Comparison of ENCODE assay signal across 15 cellular contexts in the genomic region with DNA sequence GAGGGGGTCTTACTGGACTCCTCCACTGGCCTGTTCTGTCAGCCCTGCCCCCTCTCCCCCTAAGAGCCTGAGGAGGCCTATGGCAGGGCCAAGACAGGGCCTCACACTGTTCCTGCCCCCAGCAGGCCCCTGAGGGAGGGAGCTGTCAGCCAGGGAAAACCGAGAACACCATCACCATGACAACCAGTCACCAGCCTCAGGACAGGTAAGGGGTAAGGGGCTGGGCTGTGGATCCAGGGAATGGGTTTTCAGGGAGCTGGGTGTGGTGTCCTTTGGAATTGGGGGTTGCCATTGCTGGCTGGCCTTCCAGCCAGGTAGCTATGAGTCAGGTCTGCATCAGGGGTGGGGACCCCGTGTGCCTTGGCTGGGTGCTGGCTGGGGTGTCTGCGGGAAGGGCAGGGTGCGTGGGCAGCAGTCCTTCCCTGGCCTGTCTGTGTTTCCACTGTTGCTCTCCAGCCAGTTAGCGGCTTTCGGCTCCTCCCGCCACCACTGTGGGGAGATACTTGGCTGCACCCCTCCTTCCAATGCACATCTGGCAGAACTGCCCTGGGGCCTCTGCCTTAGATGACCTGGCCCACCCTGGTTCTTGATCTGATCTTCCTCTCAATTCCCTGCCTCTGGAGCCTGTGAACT. TPM values are rescaled to one million over a fixed set of nuclear protein-coding genes. Genes with fewer than 3 reads are reported as not detected.
DNase-seq lines count a peak whose midpoint lies in the region; ATAC-seq and TF ChIP-seq lines count a peak whose summit lies in the region.
"Had no signal": no experiment of that assay in that cellular context is flagged by ENCODE, and none has a peak within 500 bp of the region (broad histone marks: within the 10 kb centered on the region; RNA-seq: fewer than 3 reads in every experiment).

No MANE protein-coding gene starts in this region.

- no peak overlapping the region for H3K4me3 ChIP-seq in HEK293 (ENCODE audit: low read depth, low read length)
- H3K4me3 ChIP-seq in aorta (ENCODE audit: low read length in 2 of 2), result no peak overlapping the region

- intact Hi-C loops in aorta (cut with DNase I), result no loop called here

- no peak overlapping the region for H3K4me3 Mint-ChIP-seq in stimulated activated effector memory CD8-positive, alpha-beta T cell treated with anti-CD3 and anti-CD28 coated beads, Interleukin-12 subunit alpha, Interleukin-12 subunit beta, amount 100 ng/mL, for 72 hours
- H3K4me3 Mint-ChIP-seq: CD4-positive, alpha-beta T cell had no signal

- no peak overlapping the region for H3K27ac ChIP-seq in HEK293 (ENCODE audit: extremely low read depth, low read depth, low read length)
- H3K27ac ChIP-seq in aorta (ENCODE audit: low read depth in 1 of 2, low read length in 2 of 2), result no peak overlapping the region

- H3K9me3 ChIP-seq in HEK293 (ENCODE audit: control insufficient read depth, insufficient read depth, low read depth, low read length) (no peaks in the 10 kb centered on the region), aorta (ENCODE audit: control insufficient read depth, low read length) (no peaks in the 10 kb centered on the region)
- H3K9me3 ChIP-seq: neutrophil had no signal

- H3K27ac Mint-ChIP-seq in stimulated activated effector memory CD8-positive, alpha-beta T cell treated with anti-CD3 and anti-CD28 coated beads, Interleukin-12 subunit alpha, Interleukin-12 subunit beta, amount 100 ng/mL, for 72 hours, result peak overlapping the region; percentile 45
- H3K27ac Mint-ChIP-seq: CD4-positive, alpha-beta T cell had no signal

- H3K4me1 ChIP-seq in HEK293 (ENCODE audit: control insufficient read depth, insufficient read depth, low read length), result peaks cover 18% of the 10 kb centered on the region
- H3K4me1 ChIP-seq in aorta (ENCODE audit: control insufficient read depth in 1 of 2, insufficient read depth in 2 of 2, low read length in 2 of 2), result no peaks in the 10 kb centered on the region

- no peaks in the 10 kb centered on the region for H3K27me3 ChIP-seq in aorta (ENCODE audit: control insufficient read depth in 1 of 2, insufficient read depth in 2 of 2, low read length in 1 of 2)

- H3K36me3 ChIP-seq in HEK293 (ENCODE audit: control insufficient read depth in 2 of 2, insufficient read depth in 1 of 2, low read length in 2 of 2) (peaks cover 0 to 40% of the 10 kb centered on the region in 2 experiments; a peak in 2 of 3 replicates), aorta (ENCODE audit: control insufficient read depth in 1 of 2, insufficient read depth in 2 of 2, low read length in 1 of 2) (peaks cover 0 to 3% of the 10 kb centered on the region in 2 donors)
- H3K36me3 ChIP-seq: neutrophil had no signal

- peaks cover 31% of the 10 kb centered on the region for H3K36me3 Mint-ChIP-seq in stimulated activated effector memory CD8-positive, alpha-beta T cell treated with anti-CD3 and anti-CD28 coated beads, Interleukin-12 subunit alpha, Interleukin-12 subunit beta, amount 100 ng/mL, for 72 hours

- DNase-seq in cerebellar cortex (ENCODE audit: low spot score) (peak; percentile 40), left kidney (ENCODE audit: low read depth, low spot score) (peak; percentile 91), aorta (no peak)
- DNase-seq in stimulated activated effector memory CD8-positive, alpha-beta T cell treated with anti-CD3 and anti-CD28 coated beads, Interleukin-12 subunit alpha, Interleukin-12 subunit beta, amount 100 ng/mL, for 72 hours (ENCODE audit: low spot score in 2 of 2), result no peak
- DNase-seq: activated CD8-positive, alpha-beta memory T cell treated with anti-CD3 and anti-CD28 coated beads for 24 hours; CD4-positive, alpha-beta T cell; NCI-H1048; stimulated activated CD4-positive, alpha-beta T cell treated with anti-CD3 and anti-CD28 coated beads, Interleukin-4, amount 100 ng/mL, for 24 hours; T-helper 2 cell had no signal

- H3K9me3 Mint-ChIP-seq in stimulated activated effector memory CD8-positive, alpha-beta T cell treated with anti-CD3 and anti-CD28 coated beads, Interleukin-12 subunit alpha, Interleukin-12 subunit beta, amount 100 ng/mL, for 72 hours, result no peaks in the 10 kb centered on the region
- H3K9me3 Mint-ChIP-seq: CD4-positive, alpha-beta T cell had no signal

- CTCF ChIA-PET in HEK293 (lab: Yijun Ruan, JAX), result interaction anchor here (0.5 to 11.1 kb wide), 7 partner anchors 9 to 128 kb away, joined by 3 to 148 read pairs (median 7); no protein-coding TSS in a partner anchor

- TF ChIP-seq CTCF in HEK293 (tag by site-specific recombination; IDR thresholded peaks at IDR 0.05), result no peak

- ATAC-seq in stimulated activated effector memory CD8-positive, alpha-beta T cell treated with anti-CD3 and anti-CD28 coated beads, Interleukin-12 subunit alpha, Interleukin-12 subunit beta, amount 100 ng/mL, for 72 hours, result no peak
- ATAC-seq in GM18870 (IDR thresholded peaks at IDR 0.05; ENCODE audit: unreplicated experiment) (no peak), aorta (ENCODE audit: low FRiP score) (no peak), GM21737 (IDR thresholded peaks at IDR 0.05; ENCODE audit: unreplicated experiment) (no peak), HG02763 (IDR thresholded peaks at IDR 0.05; ENCODE audit: unreplicated experiment) (no peak)

- peaks cover 20% of the 10 kb centered on the region for H3K4me1 Mint-ChIP-seq in stimulated activated effector memory CD8-positive, alpha-beta T cell treated with anti-CD3 and anti-CD28 coated beads, Interleukin-12 subunit alpha, Interleukin-12 subunit beta, amount 100 ng/mL, for 72 hours

- WGBS in aorta, 2 donors, result 6 to 16% methylated on average over 7 of the region's 7 CpGs

- POLR2A ChIA-PET in HEK293 (lab: Yijun Ruan, JAX), result interaction anchor here (1.0 to 2.0 kb wide), 3 partner anchors 10 to 28 kb away, joined by 3 to 14 read pairs (median 4); partner anchors contain the start of gene HSP90AB1

TF ChIP-seq in HEK293, 187 proteins besides CTCF, POLR2A, EP300 and RAD21:
- TF ChIP-seq ZNF529 (tag by site-specific recombination; IDR thresholded peaks at IDR 0.05; ENCODE audit: insufficient replicate concordance), result no peak
- no peak for TF ChIP-seq ZNF544 (tag by site-specific recombination; IDR thresholded peaks at IDR 0.05)
- TF ChIP-seq ZBTB1 (tag by site-specific recombination; IDR thresholded peaks at IDR 0.05), result no peak
- TF ChIP-seq ZNF184 (tag by site-specific recombination; IDR thresholded peaks at IDR 0.05), result no peak
- no peak for TF ChIP-seq ZNF555 (tag by site-specific recombination; conservative IDR thresholded peaks at IDR 0.05)
- no peak for TF ChIP-seq ZNF747 (tag by site-specific recombination; IDR thresholded peaks at IDR 0.05)
- TF ChIP-seq ZBTB48 (tag by site-specific recombination; IDR thresholded peaks at IDR 0.05), result peak; percentile 70; the same call in 1 of the 2 replicates
- no peak for TF ChIP-seq KLF17 (tag by site-specific recombination; IDR thresholded peaks at IDR 0.05)
- TF ChIP-seq ZNF660 (tag by site-specific recombination; IDR thresholded peaks at IDR 0.05), result no peak
- TF ChIP-seq ZIC2 (tag by site-specific recombination; IDR thresholded peaks at IDR 0.05), result peak; percentile 16; the same call in 1 of the 2 replicates
- peak; percentile 37; the same call in 1 of the 2 replicates for TF ChIP-seq GLIS2 (tag by site-specific recombination; IDR thresholded peaks at IDR 0.05)
- no peak for TF ChIP-seq TCF7L2 (IDR thresholded peaks at IDR 0.05; ENCODE audit: borderline replicate concordance, low read depth, low read length)
- no peak for TF ChIP-seq ZNF350 (tag by site-specific recombination; IDR thresholded peaks at IDR 0.05)
- TF ChIP-seq ZNF530 (tag by site-specific recombination; IDR thresholded peaks at IDR 0.05; ENCODE audit: low read depth), result no peak
- TF ChIP-seq ZNF514 (tag by site-specific recombination; IDR thresholded peaks at IDR 0.05), result no peak
- TF ChIP-seq GLIS1 (tag by site-specific recombination; IDR thresholded peaks at IDR 0.05), result peak; percentile 73
- TF ChIP-seq ZNF23 (tag by site-specific recombination; IDR thresholded peaks at IDR 0.05; ENCODE audit: borderline replicate concordance), result no peak
- TF ChIP-seq SALL2 (tag by site-specific recombination; IDR thresholded peaks at IDR 0.05; ENCODE audit: borderline replicate concordance), result no peak

RNA-seq across cellular contexts. Expression of gene SLC29A1, which starts 3.9 kb away (rescaled TPM):
- total RNA-seq in aorta, result 100 to 1,000 TPM; 121 to 142 TPM
- polyA plus RNA-seq in aorta, result 100 to 1,000 TPM in 1 of 2 donors, 10 to 100 TPM in 1; 38.3 to 120 TPM

RNA-seq across cellular contexts. Expression of gene MYMX, which starts 10.5 kb away (rescaled TPM):
- total RNA-seq in aorta, result 1 to 10 TPM in 1 of 2 donors, not detected in 1; 1.6 TPM
- 1 to 10 TPM in 1 of 2 donors, not detected in 1; 1.3 TPM for polyA plus RNA-seq in aorta
- total RNA-seq: CD4-positive, alpha-beta T cell; endothelial cell of umbilical vein had no signal

RNA-seq across cellular contexts. Expression of gene HSP90AB1, which starts 19.6 kb away (rescaled TPM):
- total RNA-seq in aorta, result 100 to 1,000 TPM; 490 to 636 TPM
- 100 to 1,000 TPM; 385 to 391 TPM for polyA plus RNA-seq in aorta

RNA-seq across cellular contexts. Expression of gene SLC35B2, which starts 30.1 kb away (rescaled TPM):
- total RNA-seq in aorta, result 10 to 100 TPM; 23.4 to 26.0 TPM
- polyA plus RNA-seq in aorta, result 10 to 100 TPM; 10.6 to 27.7 TPM

RNA-seq across cellular contexts. Expression of gene NFKBIE, which starts 38.1 kb away (rescaled TPM):
- 10 to 100 TPM in 1 of 2 donors, 1 to 10 TPM in 1; 5.4 to 10.9 TPM for total RNA-seq in aorta
- polyA plus RNA-seq in aorta, result 1 to 10 TPM; 3.5 to 4.4 TPM

Comparison
In these comparisons a context has a peak if more than half of its experiments do, and no peak if none do; other contexts are left out.
1. DNase-seq: peak in cerebellar cortex (single experiment) and left kidney (single experiment); none in stimulated activated effector memory CD8-positive, alpha-beta T cell treated with anti-CD3 and anti-CD28 coated beads, Interleukin-12 subunit alpha, Interleukin-12 subunit beta, amount 100 ng/mL, for 72 hours (0 of 2) and aorta (0 of 2).